ENCODE assay signal across 19 cellular contexts in the genomic region with DNA sequence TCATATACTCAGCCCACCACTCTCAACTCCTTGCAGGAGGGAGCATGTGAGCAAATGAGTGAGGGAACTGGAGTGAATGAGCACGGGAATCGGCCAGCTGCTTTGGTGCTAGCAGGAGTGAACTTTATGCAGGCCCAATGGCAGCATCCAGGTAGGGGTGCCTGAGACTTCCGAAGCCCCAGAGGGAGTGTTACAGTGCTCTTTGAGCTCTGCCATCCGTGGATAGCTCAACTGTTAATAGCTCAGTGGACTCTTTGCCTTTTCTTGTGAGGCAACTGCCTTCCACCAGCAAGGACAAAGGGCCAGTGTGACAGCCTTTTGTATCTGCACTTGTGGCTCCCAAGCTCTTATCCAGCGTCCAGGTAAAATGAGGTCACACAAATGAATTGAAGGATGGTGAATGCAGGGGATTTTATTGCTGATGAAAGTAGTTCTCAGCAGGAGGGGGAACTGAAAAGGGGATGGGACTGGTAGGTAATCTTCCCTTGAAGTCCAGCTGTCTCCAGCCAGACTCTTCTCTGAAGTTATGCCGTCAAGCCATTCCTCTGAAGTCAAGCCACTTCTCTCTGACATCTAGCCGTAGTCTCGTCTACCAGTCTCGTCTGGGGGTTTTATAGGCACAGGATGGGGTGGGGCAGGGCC. TPM values are rescaled to one million over a fixed set of nuclear protein-coding genes. Genes with fewer than 3 reads are reported as not detected.
DNase-seq lines count a peak whose midpoint lies in the region; ATAC-seq and TF ChIP-seq lines count a peak whose summit lies in the region.
"Had no signal": no experiment of that assay in that cellular context is flagged by ENCODE, and none has a peak within 500 bp of the region (broad histone marks: within the 10 kb centered on the region; RNA-seq: fewer than 3 reads in every experiment).

No MANE protein-coding gene starts in this region.

- no peaks in the 10 kb centered on the region for H3K36me3 ChIP-seq in CD8-positive, alpha-beta T cell (ENCODE audit: insufficient read depth, low read length)
- H3K36me3 ChIP-seq in OCI-LY3 (replicated peaks; ENCODE audit: low read depth, low read length): peaks cover 3% of the 10 kb centered on the region
- H3K36me3 ChIP-seq in iPS-15b (ENCODE audit: control insufficient read depth, insufficient read depth, low read length): no peaks in the 10 kb centered on the region
- no peaks in the 10 kb centered on the region for H3K36me3 ChIP-seq in neural progenitor cell
- H3K36me3 ChIP-seq in MG63: no peaks in the 10 kb centered on the region; the same call in 1 of the 2 replicates

- CTCF ChIA-PET in CD8-positive, alpha-beta T cell (lab: Charles Lee): interaction anchor here (1.0 to 2.8 kb wide), 6 partner anchors 12 to 245 kb away, joined by 3 to 12 read pairs (median 8); a partner anchor contains a TSS

- POLR2A ChIA-PET in CD8-positive, alpha-beta T cell (lab: Charles Lee): interaction anchor here (1.0 to 1.2 kb wide), 2 partner anchors 72 to 91 kb away, joined by 3 to 5 read pairs; no protein-coding TSS in a partner anchor

- DNase-seq in CD8-positive, alpha-beta T cell: no peak
- DNase-seq in neural progenitor cell (ENCODE audit: low spot score) (peak; percentile 52), RKO (ENCODE audit: low spot score) (no peak), MG63 (no peak), SW 1271 (lab: John Stamatoyannopoulos, UW) (no peak), dedifferentiated amniotic fluid mesenchymal stem cell (ENCODE audit: extremely low spot score) (no peak)
- DNase-seq: ACHN; C1 segment of cervical spinal cord; COR-L47; GM23248; KG1; MV-4-11; NCI-H187 treated with DMSO at 0.1 percent for 48 hours; NCI-H2171; NCI-H446; NK-92 treated with Interleukin-12 subunit alpha and Interleukin-12 subunit beta, amount 100 ng/mL, for 24 hours; Right ventricle myocardium superior had no signal

- no peak for TF ChIP-seq CTCF in CD8-positive, alpha-beta T cell (IDR thresholded peaks at IDR 0.05)
- TF ChIP-seq CTCF in OCI-LY3 (IDR thresholded peaks at IDR 0.05; ENCODE audit: low read depth, low read length) (no peak), neural progenitor cell (IDR thresholded peaks at IDR 0.05) (no peak)

- peaks cover 86% of the 10 kb centered on the region for H3K4me1 Mint-ChIP-seq in CD8-positive, alpha-beta T cell (ENCODE audit: low read depth)
- H3K4me1 Mint-ChIP-seq in neural progenitor cell: peaks cover 2% of the 10 kb centered on the region

- H3K79me2 ChIP-seq in OCI-LY3 (ENCODE audit: low read length) (no peaks in the 10 kb centered on the region), neural progenitor cell (ENCODE audit: low read depth) (peaks cover 18% of the 10 kb centered on the region)

- no peaks in the 10 kb centered on the region for H3K27me3 Mint-ChIP-seq in CD8-positive, alpha-beta T cell (ENCODE audit: low read depth)
- H3K27me3 Mint-ChIP-seq in neural progenitor cell (ENCODE audit: insufficient read depth, low read depth): no peaks in the 10 kb centered on the region

- H3K27ac Mint-ChIP-seq in CD8-positive, alpha-beta T cell: peak overlapping the region; percentile 58
- H3K27ac Mint-ChIP-seq in neural progenitor cell: no peak overlapping the region

- no peak for ATAC-seq in CD8-positive, alpha-beta T cell

- peaks cover 17% of the 10 kb centered on the region for H3F3A ChIP-seq in neural progenitor cell (ENCODE audit: low read depth)

- peak overlapping the region; percentile 39 for H3K4me2 ChIP-seq in OCI-LY3 (ENCODE audit: low read length)
- H3K4me2 ChIP-seq in neural progenitor cell: peak overlapping the region; percentile 39

- no peak overlapping the region for H3K9ac ChIP-seq in OCI-LY3 (ENCODE audit: low read length)
- H3K9ac ChIP-seq in iPS-15b (ENCODE audit: low read depth, low read length): peak overlapping the region; percentile 17
- no peak overlapping the region for H3K9ac ChIP-seq in neural progenitor cell
- H3K9ac ChIP-seq: GM23248 had no signal

- H3K27me3 ChIP-seq in CD8-positive, alpha-beta T cell (ENCODE audit: insufficient read depth, low read length): no peaks in the 10 kb centered on the region
- H3K27me3 ChIP-seq in OCI-LY3 (ENCODE audit: low read depth, low read length) (no peaks in the 10 kb centered on the region), iPS-15b (ENCODE audit: control insufficient read depth, insufficient read depth, low read length) (no peaks in the 10 kb centered on the region), neural progenitor cell (no peaks in the 10 kb centered on the region), MG63 (no peaks in the 10 kb centered on the region)

- no peak overlapping the region for H3K27ac ChIP-seq in CD8-positive, alpha-beta T cell (ENCODE audit: low read depth, low read length)
- H3K27ac ChIP-seq in OCI-LY3 (ENCODE audit: low read length) (no peak overlapping the region), neural progenitor cell (peak overlapping the region; percentile 77)
- H3K27ac ChIP-seq: GM23248 had no signal

- no peak overlapping the region for H3K4me3 ChIP-seq in CD8-positive, alpha-beta T cell (ENCODE audit: low read depth, low read length)
- H3K4me3 ChIP-seq in OCI-LY3 (ENCODE audit: low read length): no peak overlapping the region
- no peak overlapping the region for H3K4me3 ChIP-seq in iPS-15b (ENCODE audit: low read depth, low read length)
- H3K4me3 ChIP-seq in neural progenitor cell: no peak overlapping the region
- H3K4me3 ChIP-seq in MG63: no peak overlapping the region
- H3K4me3 ChIP-seq: GM23248 had no signal

- H3K4me1 ChIP-seq in CD8-positive, alpha-beta T cell (ENCODE audit: insufficient read depth, low read length): peaks cover 59% of the 10 kb centered on the region
- H3K4me1 ChIP-seq in OCI-LY3 (ENCODE audit: low read length) (peaks cover 14% of the 10 kb centered on the region), iPS-15b (ENCODE audit: control insufficient read depth, insufficient read depth, low read length) (no peaks in the 10 kb centered on the region), neural progenitor cell (peaks cover 10% of the 10 kb centered on the region)

- H2AFZ ChIP-seq in OCI-LY3 (ENCODE audit: low read depth, low read length): no peak overlapping the region
- H2AFZ ChIP-seq in neural progenitor cell (replicated peaks): no peak overlapping the region
- H2AFZ ChIP-seq: GM23248 had no signal

- no peaks in the 10 kb centered on the region for H3K9me3 ChIP-seq in CD8-positive, alpha-beta T cell (ENCODE audit: low read length)
- peaks cover 6% of the 10 kb centered on the region for H3K9me3 ChIP-seq in OCI-LY3 (ENCODE audit: insufficient read depth, low read length)
- H3K9me3 ChIP-seq in iPS-15b (ENCODE audit: control insufficient read depth, insufficient read depth, low read length): no peaks in the 10 kb centered on the region
- H3K9me3 ChIP-seq in neural progenitor cell (ENCODE audit: low read depth): no peaks in the 10 kb centered on the region
- H3K9me3 ChIP-seq in MG63: peaks cover 4% of the 10 kb centered on the region; the same call in 1 of the 2 replicates

- H4K20me1 ChIP-seq in OCI-LY3 (ENCODE audit: insufficient read depth, low read length) (no peaks in the 10 kb centered on the region), neural progenitor cell (ENCODE audit: low read depth) (peaks cover 7% of the 10 kb centered on the region)

- no peak overlapping the region for H3K4me3 Mint-ChIP-seq in CD8-positive, alpha-beta T cell
- H3K4me3 Mint-ChIP-seq in neural progenitor cell: no peak overlapping the region

- peaks cover 17% of the 10 kb centered on the region for H3K36me3 Mint-ChIP-seq in CD8-positive, alpha-beta T cell
- H3K36me3 Mint-ChIP-seq in neural progenitor cell: peaks cover 15% of the 10 kb centered on the region

- intact Hi-C loops in CD8-positive, alpha-beta T cell (cut with DNase I, micrococcal nuclease): no loop called here

- H3K9me3 Mint-ChIP-seq in CD8-positive, alpha-beta T cell: no peaks in the 10 kb centered on the region
- peaks cover 10% of the 10 kb centered on the region for H3K9me3 Mint-ChIP-seq in neural progenitor cell

RNA-seq across cellular contexts. Expression of a gene that starts 12.9 kb away (rescaled TPM):
- total RNA-seq in CD8-positive, alpha-beta T cell: 10 to 100 TPM; 10.2 to 11.8 TPM
- total RNA-seq in neural progenitor cell (ENCODE audit: low replicate concordance): 27.9 and 31.4 TPM in 2 replicates
- 13.0 and 17.7 TPM in 2 replicates for total RNA-seq in MG63 (2014; rRNA removed; shearing (Covaris generic); ENCODE audit: low replicate concordance)
